ENCODE assay signal across 6 cellular contexts in the genomic region with DNA sequence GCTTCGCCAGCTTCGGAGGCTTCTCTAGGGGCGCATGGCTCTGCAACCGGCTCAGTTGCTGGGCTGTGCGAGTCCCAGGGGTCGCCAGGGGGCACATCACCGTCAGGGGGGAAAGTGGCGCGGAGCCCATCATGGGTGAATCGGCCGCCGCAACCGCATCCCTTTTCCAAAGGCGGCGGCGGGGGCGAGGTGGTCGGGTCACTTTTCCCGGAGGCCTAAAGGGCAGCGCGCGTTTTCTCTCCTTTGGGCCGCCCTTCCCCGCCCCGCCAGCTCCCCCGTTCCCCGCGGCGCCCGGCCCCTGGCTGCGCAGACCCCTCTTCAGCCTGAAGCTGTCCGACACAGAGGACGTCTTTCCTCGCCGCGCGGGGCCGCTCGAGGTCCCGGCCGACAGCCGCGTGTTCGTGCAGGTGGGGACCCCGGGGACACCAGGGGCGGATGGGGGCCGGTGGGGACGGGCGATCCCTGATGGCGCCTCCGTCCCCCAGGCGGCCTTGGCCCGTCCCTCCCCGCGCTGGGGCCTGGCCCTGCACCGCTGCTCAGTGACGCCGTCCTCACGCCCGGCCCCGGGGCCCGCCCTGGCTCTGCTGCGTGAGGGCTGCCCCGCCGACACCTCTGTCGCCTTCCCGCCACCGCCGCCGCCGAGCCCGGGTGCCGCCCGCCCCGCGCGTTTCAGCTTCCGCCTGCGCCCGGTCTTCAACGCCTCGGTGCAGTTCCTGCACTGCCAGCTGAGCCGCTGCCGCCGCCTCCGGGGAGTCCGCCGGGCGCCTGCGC. TPM values are rescaled to one million over a fixed set of nuclear protein-coding genes. Genes with fewer than 3 reads are reported as not detected.
DNase-seq lines count a peak whose midpoint lies in the region; ATAC-seq lines count a peak whose summit lies in the region.

No MANE protein-coding gene starts in this region.

- no peaks in the 10 kb centered on the region for H3K36me3 ChIP-seq in ACC112 (ENCODE audit: insufficient read depth, low read length)

- no peak overlapping the region for H3K27ac Mint-ChIP-seq in activated naive CD8-positive, alpha-beta T cell
- H3K27ac Mint-ChIP-seq in naive thymus-derived CD8-positive, alpha-beta T cell: peak overlapping the region in 3 of 10 donors; percentile 33 to 51 (median 40)

- H2AFZ ChIP-seq in ACC112 (ENCODE audit: low read length, unreplicated experiment): no peak overlapping the region

- peak overlapping the region; percentile 80 for H3K4me3 ChIP-seq in ACC112 (ENCODE audit: low read depth, low read length)

- ATAC-seq in naive thymus-derived CD8-positive, alpha-beta T cell: peak; percentile 1 to 3
- ATAC-seq in HG03095 (IDR thresholded peaks at IDR 0.05; ENCODE audit: unreplicated experiment): no peak

- H3K4me1 Mint-ChIP-seq in activated naive CD8-positive, alpha-beta T cell (ENCODE audit: low read depth): peaks cover 25% of the 10 kb centered on the region
- H3K4me1 Mint-ChIP-seq in naive thymus-derived CD8-positive, alpha-beta T cell: peaks cover 16 to 34% (median 31%) of the 10 kb centered on the region in 4 donors

- peak overlapping the region; percentile 76 for H3K4me3 Mint-ChIP-seq in activated naive CD8-positive, alpha-beta T cell
- H3K4me3 Mint-ChIP-seq in naive thymus-derived CD8-positive, alpha-beta T cell: peak overlapping the region in 9 of 10 donors; percentile 23 to 80 (median 61)

- H3K4me1 ChIP-seq in ACC112 (ENCODE audit: control insufficient read depth, insufficient read depth, low read length, unreplicated experiment): peaks cover 4% of the 10 kb centered on the region

- no peaks in the 10 kb centered on the region for H3K36me3 Mint-ChIP-seq in activated naive CD8-positive, alpha-beta T cell
- H3K36me3 Mint-ChIP-seq in naive thymus-derived CD8-positive, alpha-beta T cell: peaks cover 0 to 24% (median 11%) of the 10 kb centered on the region in 3 donors

- H3K27me3 ChIP-seq in ACC112 (ENCODE audit: insufficient read depth, low read length): no peaks in the 10 kb centered on the region

- H3K27ac ChIP-seq in ACC112 (ENCODE audit: low read depth, low read length): no peak overlapping the region

- DNase-seq in LoVo (ENCODE audit: low spot score) (peak; percentile 54), superior temporal gyrus (ENCODE audit: extremely low spot score) (no peak)
- peak in 6 of 10 donors; percentile 23 to 50 (median 40) for DNase-seq in naive thymus-derived CD8-positive, alpha-beta T cell

- H3K79me2 ChIP-seq in ACC112 (ENCODE audit: control insufficient read depth, insufficient read depth, low read length, unreplicated experiment): peaks cover under 1% of the 10 kb centered on the region

- H3K9me3 Mint-ChIP-seq in activated naive CD8-positive, alpha-beta T cell (ENCODE audit: low read depth): no peaks in the 10 kb centered on the region
- no peaks in the 10 kb centered on the region for H3K9me3 Mint-ChIP-seq in naive thymus-derived CD8-positive, alpha-beta T cell

- POLR2A ChIA-PET in naive thymus-derived CD8-positive, alpha-beta T cell (lab: Charles Lee): interaction anchor here (0.6 to 7.5 kb wide), 8 partner anchors 8 to 52 kb away, joined by 3 to 66 read pairs (median 5); partner anchors contain the start of genes MAP2K7 and TIMM44

- peaks cover 9% of the 10 kb centered on the region for H3K27me3 Mint-ChIP-seq in activated naive CD8-positive, alpha-beta T cell
- H3K27me3 Mint-ChIP-seq in naive thymus-derived CD8-positive, alpha-beta T cell: peaks cover 11 to 39% (median 18%) of the 10 kb centered on the region in 5 donors

RNA-seq across cellular contexts. Expression of gene TGFBR3L, which starts 1.7 kb away (rescaled TPM):
- under 1 TPM; 0.41 to 0.57 TPM for total RNA-seq in naive thymus-derived CD8-positive, alpha-beta T cell
- under 1 TPM in 1 of 3 donors, not detected in 2; 0.60 TPM for polyA plus RNA-seq in naive thymus-derived CD8-positive, alpha-beta T cell

RNA-seq across cellular contexts. Expression of gene SNAPC2, which starts 3.8 kb away (rescaled TPM):
- 10 to 100 TPM; 14.3 to 14.8 TPM for total RNA-seq in naive thymus-derived CD8-positive, alpha-beta T cell
- polyA plus RNA-seq in naive thymus-derived CD8-positive, alpha-beta T cell: 10 to 100 TPM; 11.4 to 19.9 (median 12.8) TPM

RNA-seq across cellular contexts. Expression of gene CTXN1, which starts 9.6 kb away (rescaled TPM):
- not detected for total RNA-seq in naive thymus-derived CD8-positive, alpha-beta T cell
- polyA plus RNA-seq in naive thymus-derived CD8-positive, alpha-beta T cell: not detected

RNA-seq across cellular contexts. Expression of gene MAP2K7, which starts 12.6 kb away (rescaled TPM):
- total RNA-seq in naive thymus-derived CD8-positive, alpha-beta T cell: 10 to 100 TPM; 85.7 to 86.9 TPM
- 1 to 10 TPM; 1.8 to 5.1 (median 2.3) TPM for polyA plus RNA-seq in naive thymus-derived CD8-positive, alpha-beta T cell

RNA-seq across cellular contexts. Expression of gene TIMM44, which starts 27.1 kb away (rescaled TPM):
- 10 to 100 TPM; 83.1 to 86.9 TPM for total RNA-seq in naive thymus-derived CD8-positive, alpha-beta T cell
- polyA plus RNA-seq in naive thymus-derived CD8-positive, alpha-beta T cell: 10 to 100 TPM in 2 of 3 donors, 1 to 10 TPM in 1; 9.9 to 19.7 (median 15.3) TPM
